In the genomic region with DNA sequence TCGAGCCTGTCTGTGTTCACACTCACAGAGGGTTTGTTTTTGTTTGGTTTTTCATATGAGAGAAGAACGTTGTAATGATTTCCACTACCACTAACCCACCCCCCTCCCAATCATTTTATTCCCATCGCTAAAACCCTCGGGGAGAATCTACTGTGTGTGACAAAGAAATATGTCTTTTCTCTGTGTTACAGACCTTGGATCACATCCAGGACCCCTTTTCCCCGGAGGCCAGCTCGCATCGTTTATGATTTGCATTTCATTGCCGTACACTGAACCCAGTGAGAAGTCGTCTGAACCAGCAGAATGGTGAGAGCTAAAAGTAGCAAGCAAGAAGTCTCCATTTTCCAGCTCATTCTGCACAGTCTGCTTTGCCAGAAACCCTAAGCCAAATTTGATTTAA, we compare ENCODE assay signal across 23 cellular contexts.
"Had no signal": no experiment of that assay in that cellular context is flagged by ENCODE, and none has a peak within 500 bp of the region (broad histone marks: within the 10 kb centered on the region; RNA-seq: fewer than 3 reads in every experiment).

No MANE protein-coding gene starts in this region.

- H3K27ac ChIP-seq: brain microvascular endothelial cell, dorsolateral prefrontal cortex, esophagus muscularis mucosa, gastroesophageal sphincter, pancreas, psoas muscle, upper lobe of left lung, WERI-Rb-1 had no signal

- H3K4me1 ChIP-seq: esophagus muscularis mucosa, gastroesophageal sphincter, pancreas, psoas muscle had no signal

- ATAC-seq: activated CD8-positive, alpha-beta T cell treated with anti-CD3 and anti-CD28 coated beads, Interleukin-2, amount 10 ng/mL, durations not matched to agents 7 days and 5 days; effector memory CD8-positive, alpha-beta T cell; gastroesophageal sphincter; pancreas; psoas muscle; right cardiac atrium; T-cell had no signal

- H3K9me3 Mint-ChIP-seq: activated naive CD4-positive, alpha-beta T cell treated with anti-CD3 and anti-CD28 coated beads, Interleukin-2, amount 50 U/mL, for 24 hours; activated T-helper 1 cell treated with anti-CD3 and anti-CD28 coated beads, Interleukin-12 subunit alpha, Interleukin-12 subunit beta, Interleukin-2, Interleukin-4 antibody, amounts not matched to agents 30 ng/mL and 10 ng/mL and 1 ng/mL, durations not matched to agents 14 hours and 24 hours and 36 hours; effector memory CD8-positive, alpha-beta T cell; immature natural killer cell had no signal

- DNase-seq: activated CD4-positive, alpha-beta T cell treated with anti-CD3 and anti-CD28 coated beads for 1 hour; activated CD4-positive, alpha-beta T cell treated with anti-CD3 and anti-CD28 coated beads, Interleukin-2, amount 50 U/mL, for 1 hour; activated CD8-positive, alpha-beta T cell treated with anti-CD3 and anti-CD28 coated beads, Interleukin-2, amount 10 ng/mL, durations not matched to agents 7 days and 5 days; activated gamma-delta T cell treated with Interleukin-2 at 50 U/mL for 16 hours; aorta; brain microvascular endothelial cell; central memory CD4-positive, alpha-beta T cell; dorsolateral prefrontal cortex; effector memory CD8-positive, alpha-beta T cell; immature natural killer cell; nephron progenitor cell; pancreas; psoas muscle; stimulated activated CD4-positive, alpha-beta T cell treated with anti-CD3 and anti-CD28 coated beads, Interleukin-4, amount 100 ng/mL, for 24 hours; stimulated activated naive CD4-positive, alpha-beta T cell treated with Interleukin-2 at 50 U/mL for 16 hours; T-cell; upper lobe of left lung; WERI-Rb-1 had no signal

- H3K36me3 Mint-ChIP-seq: activated naive CD4-positive, alpha-beta T cell treated with anti-CD3 and anti-CD28 coated beads, Interleukin-2, amount 50 U/mL, for 24 hours; immature natural killer cell; T-cell had no signal

- H3K9me3 ChIP-seq: esophagus muscularis mucosa, gastroesophageal sphincter, pancreas, psoas muscle, upper lobe of left lung had no signal

- H3K4me3 ChIP-seq: dorsolateral prefrontal cortex, esophagus muscularis mucosa, gastroesophageal sphincter, pancreas, psoas muscle, upper lobe of left lung had no signal

- H3K36me3 ChIP-seq: brain microvascular endothelial cell, esophagus muscularis mucosa, gastroesophageal sphincter, pancreas, upper lobe of left lung, WERI-Rb-1 had no signal

- H3K4me1 Mint-ChIP-seq: activated naive CD4-positive, alpha-beta T cell treated with anti-CD3 and anti-CD28 coated beads, Interleukin-2, amount 50 U/mL, for 24 hours; immature natural killer cell; nephron progenitor cell; T-cell had no signal

- H3K27ac Mint-ChIP-seq: activated CD8-positive, alpha-beta T cell treated with anti-CD3 and anti-CD28 coated beads, Interleukin-2, amount 10 ng/mL, durations not matched to agents 7 days and 5 days; activated naive CD4-positive, alpha-beta T cell treated with anti-CD3 and anti-CD28 coated beads, Interleukin-2, amount 50 U/mL, for 24 hours; activated T-helper 1 cell treated with anti-CD3 and anti-CD28 coated beads, Interleukin-12 subunit alpha, Interleukin-12 subunit beta, Interleukin-2, Interleukin-4 antibody, amounts not matched to agents 30 ng/mL and 10 ng/mL and 1 ng/mL, durations not matched to agents 14 hours and 24 hours and 36 hours; effector memory CD8-positive, alpha-beta T cell; immature natural killer cell; nephron progenitor cell; T-cell had no signal

- H3K4me3 Mint-ChIP-seq: activated CD8-positive, alpha-beta T cell treated with anti-CD3 and anti-CD28 coated beads, Interleukin-2, amount 10 ng/mL, durations not matched to agents 7 days and 5 days; activated naive CD4-positive, alpha-beta T cell treated with anti-CD3 and anti-CD28 coated beads, Interleukin-2, amount 50 U/mL, for 24 hours; activated T-helper 1 cell treated with anti-CD3 and anti-CD28 coated beads, Interleukin-12 subunit alpha, Interleukin-12 subunit beta, Interleukin-2, Interleukin-4 antibody, amounts not matched to agents 30 ng/mL and 10 ng/mL and 1 ng/mL, durations not matched to agents 14 hours and 24 hours and 36 hours; effector memory CD8-positive, alpha-beta T cell; immature natural killer cell; nephron progenitor cell; T-cell had no signal

- H3K27me3 ChIP-seq: dorsolateral prefrontal cortex, esophagus muscularis mucosa, gastroesophageal sphincter, pancreas, upper lobe of left lung had no signal
